8 cellular contexts compared by ENCODE assay signal in genomic region chr20:57435498-57436222, GRCh38. TPM values are rescaled to one million over a fixed set of nuclear protein-coding genes. Genes with fewer than 3 reads are reported as not detected.
DNase-seq lines count a peak whose midpoint lies in the region; ATAC-seq, FAIRE-seq and TF ChIP-seq lines count a peak whose summit lies in the region.

No MANE protein-coding gene starts in this region.

- 1% methylated on average over 24 of the region's 25 CpGs for WGBS in HepG2 (ENCODE audit: low lambda C conversion rate)
- 66 to 74% (median 67%) methylated on average over 24 to 25 of the region's 25 CpGs for WGBS in ovary, 3 donors

- CTCF ChIA-PET in HepG2 (lab: Yijun Ruan, JAX; ENCODE audit: low intra/inter-chr PET ratio, low total read pairs) (interaction anchor here (0.9 kb wide), 1 partner anchor 53 kb away, joined by 5 read pairs; no protein-coding TSS in a partner anchor), HEK293T (lab: Yijun Ruan, JAX) (no interaction called here)

- 0 out of 2 replicates have a peak, but pooled peaks have one; percentile 14 for TF ChIP-seq RAD21 in HepG2 (CRISPR knock-in tag; IDR thresholded peaks at IDR 0.05)

- FAIRE-seq in HepG2 (lab: Jason Lieb, UNC), result peak; percentile 98

- ATAC-seq in HepG2, result peak; percentile 91

- H2AFZ ChIP-seq in HepG2 (ENCODE audit: low read length), result no peak overlapping the region

- no peak for TF ChIP-seq CTCF in Peyer's patch (IDR thresholded peaks at IDR 0.05)
- TF ChIP-seq CTCF in HepG2 (CRISPR knock-in tag; IDR thresholded peaks at IDR 0.05), result peak; percentile 79
- no peak for TF ChIP-seq CTCF in ovary (IDR thresholded peaks at IDR 0.05)

- H3K27ac ChIP-seq in Peyer's patch (no peak overlapping the region), HepG2 (ENCODE audit: extremely low read length, insufficient read depth, low read length) (no peak overlapping the region), ovary (no peak overlapping the region)

- H3K9ac ChIP-seq in HepG2 (ENCODE audit: insufficient read depth, low read depth, low read length), result peak overlapping the region; percentile 42; the same call in 1 of the 2 replicates

- TF ChIP-seq POLR2A in Peyer's patch (IDR thresholded peaks at IDR 0.05), result no peak
- peak in 1 of 2 experiments; percentile 19; a peak in 1 of 4 replicates for TF ChIP-seq POLR2A in HepG2 (IDR thresholded peaks at IDR 0.05; ENCODE audit: insufficient read depth in 1 of 2, low read depth in 2 of 2, low read length in 2 of 2)
- no peak for TF ChIP-seq POLR2A in ovary (IDR thresholded peaks at IDR 0.05)

- POLR2A ChIA-PET in HepG2 (lab: Yijun Ruan, JAX) (interaction anchor here (0.7 to 1.3 kb wide), 5 partner anchors 29 to 125 kb away, joined by 3 to 9 read pairs (median 3); partner anchors contain the start of gene PCK1), HEK293T (lab: Yijun Ruan, JAX) (no interaction called here)

- intact Hi-C loops in HepG2 (cut with micrococcal nuclease; ENCODE audit: unreplicated experiment) (loop anchor here (1.0 kb wide), 1 partner anchor 60 kb away; no protein-coding TSS in a partner anchor), ovary (cut with DNase I) (no loop called here)

- peak; percentile 96 for DNase-seq in COR-L47 (lab: John Stamatoyannopoulos, UW)
- peak; percentile 89 for DNase-seq in LoVo (ENCODE audit: low spot score)
- peak; percentile 57 to 73 (median 61) for DNase-seq in Peyer's patch
- peak; percentile 79 to 99 for DNase-seq in T47D (ENCODE audit: low read depth in 1 of 2, low spot score in 1 of 2)
- DNase-seq in HepG2 (ENCODE audit: low spot score), result peak; percentile 99
- no peak for DNase-seq in HEK293T (ENCODE audit: extremely low spot score)
- no peak for DNase-seq in ovary
- no peak for DNase-seq in islet precursor cell

- H3K4me3 ChIP-seq in Peyer's patch (no peak overlapping the region), HepG2 (replicated peaks in 1 of 3; ENCODE audit: insufficient read depth in 1 of 3, low read depth in 2 of 3, low read length in 3 of 3) (peak overlapping the region in 1 of 3 experiments; percentile 14; a peak in 1 of 6 replicates), ovary (no peak overlapping the region)

- peak overlapping the region; percentile 59 for H3K4me2 ChIP-seq in HepG2 (ENCODE audit: low read depth, low read length)

- no peaks in the 10 kb centered on the region; the same call in 1 of the 2 replicates for H4K20me1 ChIP-seq in HepG2 (ENCODE audit: insufficient read depth, low read length)

- no peaks in the 10 kb centered on the region for H3K9me3 ChIP-seq in Peyer's patch
- H3K9me3 ChIP-seq in HepG2 (ENCODE audit: low read length), result no peaks in the 10 kb centered on the region
- no peaks in the 10 kb centered on the region for H3K9me3 ChIP-seq in ovary

- H3K36me3 ChIP-seq in Peyer's patch, result no peaks in the 10 kb centered on the region
- no peaks in the 10 kb centered on the region for H3K36me3 ChIP-seq in HepG2 (replicated peaks in 1 of 2; ENCODE audit: control insufficient read depth in 1 of 2, insufficient read depth in 2 of 2, low read length in 2 of 2)
- no peaks in the 10 kb centered on the region for H3K36me3 ChIP-seq in ovary

- BruUV-seq in HepG2 (replicated peaks; lab: Mats Ljungman, UMichigan), result no TSS peak

- peaks cover 0 to 36% (median 22%) of the 10 kb centered on the region in 4 donors for H3K4me1 ChIP-seq in Peyer's patch
- peaks cover 48% of the 10 kb centered on the region for H3K4me1 ChIP-seq in HepG2 (ENCODE audit: insufficient read depth, low read length)
- H3K4me1 ChIP-seq in ovary (ENCODE audit: insufficient read depth), result peaks cover 23% of the 10 kb centered on the region

- in situ Hi-C loops in T47D (cut with HindIII; ENCODE audit: low pct_unique_long_range_greater_than_20kb, low sequenced_read_pairs) (no loop called here), HepG2 (cut with HindIII; ENCODE audit: extremely low pct_ligation_motif_present, low pct_unique_long_range_greater_than_20kb) (no loop called here)

- H3K79me2 ChIP-seq in HepG2 (ENCODE audit: insufficient read depth, low read length), result no peaks in the 10 kb centered on the region

- TF ChIP-seq EP300 in HepG2 (IDR thresholded peaks at IDR 0.05; ENCODE audit: low read depth in 2 of 2, low read length in 2 of 2), result peak; percentile 55 to 65; a peak in 2 of 4 replicates
- TF ChIP-seq EP300 in HepG2 (CRISPR knock-in tag; IDR thresholded peaks at IDR 0.05; ENCODE audit: borderline replicate concordance), result peak; percentile 38; the same call in 1 of the 2 replicates
- TF ChIP-seq EP300 in ovary (IDR thresholded peaks at IDR 0.05), result no peak

- H3K27me3 ChIP-seq in Peyer's patch, result no peaks in the 10 kb centered on the region
- peaks cover 2 to 38% of the 10 kb centered on the region in 2 experiments for H3K27me3 ChIP-seq in HepG2 (ENCODE audit: control insufficient read depth in 1 of 2, insufficient read depth in 2 of 2, low read length in 2 of 2)
- H3K27me3 ChIP-seq in ovary, result no peaks in the 10 kb centered on the region

TF ChIP-seq in HepG2, 621 proteins besides CTCF, POLR2A, EP300 and RAD21 (continues in another document):
- TF ChIP-seq ZNF17 (CRISPR knock-in tag; IDR thresholded peaks at IDR 0.05), result no peak
- no peak for TF ChIP-seq DMTF1 (CRISPR knock-in tag; IDR thresholded peaks at IDR 0.05)
- no peak for TF ChIP-seq ZNF558 (CRISPR knock-in tag; IDR thresholded peaks at IDR 0.05; ENCODE audit: borderline replicate concordance)
- no peak for TF ChIP-seq SSRP1 (CRISPR knock-in tag; IDR thresholded peaks at IDR 0.05)
- no peak for TF ChIP-seq ZNF678 (CRISPR knock-in tag; IDR thresholded peaks at IDR 0.05)

TF ChIP-seq in HEK293T, 16 proteins besides CTCF, POLR2A, EP300 and RAD21:
- TF ChIP-seq ELF4 (IDR thresholded peaks at IDR 0.05) (no peak), TARDBP (IDR thresholded peaks at IDR 0.05) (no peak), ZNF384 (IDR thresholded peaks at IDR 0.05) (no peak), HDGF (IDR thresholded peaks at IDR 0.05; ENCODE audit: borderline replicate concordance) (no peak), PKNOX1 (IDR thresholded peaks at IDR 0.05) (no peak), NFRKB (IDR thresholded peaks at IDR 0.05) (no peak), ARNT (IDR thresholded peaks at IDR 0.05) (no peak), SP1 (IDR thresholded peaks at IDR 0.05) (no peak), FOXK2 (IDR thresholded peaks at IDR 0.05) (no peak), CTBP1 (IDR thresholded peaks at IDR 0.05; ENCODE audit: borderline replicate concordance) (no peak)
TF ChIP-seq in HEK293T: peak in this region for 0.

RNA-seq across cellular contexts. Expression of gene RBM38, which starts 44.5 kb away (rescaled TPM):
- 10 to 100 TPM in 3 of 4 donors, 1 to 10 TPM in 1; 9.6 to 15.5 (median 12.8) TPM for total RNA-seq in Peyer's patch
- total RNA-seq in HepG2 (2016; rRNA removed; fragmentation: Illumina TruSeq; extraction: Trizol), result 29.6 and 34.2 TPM in 2 replicates
- total RNA-seq in HepG2 (2016; cell fraction: cytosol; rRNA removed; fragmentation: Illumina TruSeq; extraction: Trizol; ENCODE audit: low read depth), result 29.5 and 32.8 TPM in 2 replicates
- 24.0 and 34.3 TPM in 2 replicates for total RNA-seq in HepG2 (2016; cell fraction: insoluble cytoplasmic fraction; rRNA removed; fragmentation: Illumina TruSeq; extraction: Trizol)
- 69.5 and 80.5 TPM in 2 replicates for total RNA-seq in HepG2 (2016; cell fraction: membrane; rRNA removed; fragmentation: Illumina TruSeq; extraction: Trizol)
- 16.2 and 19.5 TPM in 2 replicates for total RNA-seq in HepG2 (2016; cell fraction: nucleus; rRNA removed; fragmentation: Illumina TruSeq; extraction: Trizol)
- polyA plus RNA-seq in HepG2 (2011; rRNA removed), result 24.2 and 30.0 TPM in 2 replicates
- polyA plus RNA-seq in HepG2 (2011; cell fraction: cytosol; rRNA removed), result 25.8 and 35.6 TPM in 2 replicates
- polyA plus RNA-seq in HepG2 (2011; cell fraction: nucleus; rRNA removed), result 24.4 and 25.9 TPM in 2 replicates
- polyA plus RNA-seq in HepG2 (2012), result 13.9 and 24.8 TPM in 2 replicates
- 44.0 and 53.1 TPM in 2 replicates for polyA plus RNA-seq in HepG2 (2016; cell fraction: cytosol; fragmentation: Illumina TruSeq; extraction: Trizol; ENCODE audit: low read depth)
- polyA plus RNA-seq in HepG2 (2016; cell fraction: insoluble cytoplasmic fraction; fragmentation: Illumina TruSeq; extraction: Trizol; ENCODE audit: low read depth), result 40.7 and 50.0 TPM in 2 replicates
- 80.4 and 89.1 TPM in 2 replicates for polyA plus RNA-seq in HepG2 (2016; cell fraction: membrane; fragmentation: Illumina TruSeq; extraction: Trizol; ENCODE audit: low read depth)
- 34.0 and 39.8 TPM in 2 replicates for polyA plus RNA-seq in HepG2 (2016; cell fraction: nucleus; fragmentation: Illumina TruSeq; extraction: Trizol; ENCODE audit: insufficient read depth, low read depth)
- polyA minus RNA-seq in HepG2 (2011; rRNA and poly(A)+ RNA removed; ENCODE audit: low replicate concordance), result 9.8 and 33.7 TPM in 2 replicates
- 16.2 and 17.4 TPM in 2 replicates for polyA minus RNA-seq in HepG2 (2011; cell fraction: cytosol; rRNA and poly(A)+ RNA removed)
- 6.2 and 7.1 TPM in 2 replicates for polyA minus RNA-seq in HepG2 (2011; cell fraction: nucleus; rRNA and poly(A)+ RNA removed)
- 10 to 100 TPM; 20.0 to 77.6 (median 39.3) TPM for total RNA-seq in ovary
- 10 to 100 TPM in 1 of 2 donors, 1 to 10 TPM in 1; 6.3 to 36.6 TPM for polyA plus RNA-seq in ovary

Comparison
In these comparisons a context has a peak if more than half of its experiments do, and no peak if none do; other contexts are left out.
1. DNase-seq: peak in COR-L47 (single experiment), LoVo (single experiment), Peyer's patch (3 of 3), T47D (2 of 2) and HepG2 (single experiment); none in HEK293T (single experiment), ovary (0 of 5) and islet precursor cell (single experiment).